In the genomic region with DNA sequence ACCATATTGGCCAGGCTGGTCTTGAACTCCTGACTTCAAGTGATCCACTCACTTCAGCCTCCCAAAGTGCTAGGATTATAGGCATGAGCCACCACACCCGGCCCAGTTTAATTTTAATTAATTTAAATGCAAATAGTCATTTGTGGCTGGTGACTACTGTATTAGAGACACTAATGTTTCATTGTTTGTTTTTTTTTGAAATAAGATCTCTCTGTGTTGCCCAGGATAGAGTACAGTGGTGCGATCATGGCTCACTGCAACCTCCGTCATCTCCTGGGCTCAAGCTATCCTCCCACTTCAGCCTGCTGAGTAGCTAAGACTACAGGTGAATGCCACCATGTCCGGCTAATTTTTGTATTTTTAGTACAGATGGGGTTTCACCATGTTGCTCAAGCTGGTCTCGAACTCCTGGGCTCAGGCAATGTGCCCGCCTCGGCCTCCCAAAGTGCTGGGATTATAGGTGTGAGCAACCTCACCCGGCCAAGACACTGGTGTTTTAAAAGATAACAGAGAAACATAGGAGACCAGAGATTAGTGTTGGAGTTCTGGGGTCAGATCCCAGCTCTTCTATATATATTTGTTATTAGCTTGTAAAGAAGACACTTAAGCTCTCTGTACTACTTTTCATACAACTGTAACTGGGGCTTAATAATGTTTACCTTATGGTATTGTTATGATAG, we compare ENCODE assay signal across 18 cellular contexts. TPM values are rescaled to one million over a fixed set of nuclear protein-coding genes. Genes with fewer than 3 reads are reported as not detected.
A peak's percentile ranks its signal among the peaks of the same experiment; 100 is the strongest.
DNase-seq lines count a peak whose midpoint lies in the region; ATAC-seq and TF ChIP-seq lines count a peak whose summit lies in the region.
"Had no signal": no experiment of that assay in that cellular context is flagged by ENCODE, and none has a peak within 500 bp of the region (broad histone marks: within the 10 kb centered on the region; RNA-seq: fewer than 3 reads in every experiment).

No MANE protein-coding gene starts in this region.

- TF ChIP-seq CTCF in MCF 10A (IDR thresholded peaks at IDR 0.05; ENCODE audit: unreplicated experiment) (no peak), mammary epithelial cell (conservative IDR thresholded peaks at IDR 0.05 in 1 of 2, IDR thresholded peaks at IDR 0.05 in 1 of 2; ENCODE audit: extremely low read depth in 1 of 2, insufficient read depth in 1 of 2, low read depth in 1 of 2, low read length in 2 of 2) (no peak), breast epithelium (IDR thresholded peaks at IDR 0.05) (no peak), upper lobe of left lung (IDR thresholded peaks at IDR 0.05) (no peak)

- H3K27me3 Mint-ChIP-seq in MCF 10A (ENCODE audit: insufficient read depth, unreplicated experiment) = no peaks in the 10 kb centered on the region
- H3K27me3 Mint-ChIP-seq in natural killer cell treated with Interleukin-12 subunit alpha and Interleukin-12 subunit beta and Interleukin-15 and Interleukin-18, amount 100 ng/mL, for 72 hours = no peaks in the 10 kb centered on the region
- H3K27me3 Mint-ChIP-seq: activated CD4-positive, alpha-beta T cell treated with anti-CD3 and anti-CD28 coated beads, Interleukin-2, amount 10 ng/mL, durations not matched to agents 7 days and 5 days had no signal

- H4K20me1 ChIP-seq in mammary epithelial cell (ENCODE audit: insufficient read depth, low read length) = no peaks in the 10 kb centered on the region

- peak overlapping the region; percentile 73 for H3K27ac Mint-ChIP-seq in MCF 10A (ENCODE audit: low read depth, unreplicated experiment)
- peak overlapping the region; percentile 24 to 99 for H3K27ac Mint-ChIP-seq in natural killer cell treated with Interleukin-12 subunit alpha and Interleukin-12 subunit beta and Interleukin-15 and Interleukin-18, amount 100 ng/mL, for 72 hours

- no peaks in the 10 kb centered on the region for H3K9me3 Mint-ChIP-seq in MCF 10A (ENCODE audit: unreplicated experiment)
- H3K9me3 Mint-ChIP-seq in natural killer cell treated with Interleukin-12 subunit alpha and Interleukin-12 subunit beta and Interleukin-15 and Interleukin-18, amount 100 ng/mL, for 72 hours = no peaks in the 10 kb centered on the region
- H3K9me3 Mint-ChIP-seq: activated CD4-positive, alpha-beta T cell treated with anti-CD3 and anti-CD28 coated beads, Interleukin-2, amount 10 ng/mL, durations not matched to agents 7 days and 5 days; neural progenitor cell; stimulated activated effector memory CD8-positive, alpha-beta T cell treated with anti-CD3 and anti-CD28 coated beads, Interleukin-12 subunit alpha, Interleukin-12 subunit beta, amount 100 ng/mL, for 72 hours had no signal

- no peak overlapping the region for H3K4me2 ChIP-seq in mammary epithelial cell (ENCODE audit: insufficient read depth, low read depth, low read length)
- H3K4me2 ChIP-seq: neural progenitor cell, SK-N-SH had no signal

- POLR2A ChIA-PET in MCF 10A (lab: Yijun Ruan, JAX) = interaction anchor here (0.7 to 1.4 kb wide), 3 partner anchors 19 to 223 kb away, joined by 3 to 5 read pairs (median 3); partner anchors contain the start of gene INTS14

- H2AFZ ChIP-seq in mammary epithelial cell (ENCODE audit: low read depth, low read length) = no peak overlapping the region

- dilution Hi-C loops in mammary epithelial cell (cut with HindIII; ENCODE audit: low sequenced_read_pairs) = loop anchor here (5.0 kb wide), 1 partner anchor 47 kb away; no protein-coding TSS in a partner anchor

- TF ChIP-seq POLR2A in breast epithelium (IDR thresholded peaks at IDR 0.05) (no peak), upper lobe of left lung (IDR thresholded peaks at IDR 0.05) (no peak)

- intact Hi-C loops in MCF 10A (cut with micrococcal nuclease) = loop anchor here (5.0 kb wide), 1 partner anchor 33 kb away; the partner anchor contains the start of gene RAB11A
- intact Hi-C loops in mammary epithelial cell (cut with micrococcal nuclease) = no loop called here
- intact Hi-C loops in breast epithelium (cut with DNase I; ENCODE audit: low total_unique reads) = no loop called here

- in situ Hi-C loops in mammary epithelial cell (cut with MboI; ENCODE audit: low sequenced_read_pairs in 2 of 2) = no loop called here

- H3K36me3 ChIP-seq in mammary epithelial cell (ENCODE audit: insufficient read depth, low read length) = no peaks in the 10 kb centered on the region
- H3K36me3 ChIP-seq in breast epithelium = no peaks in the 10 kb centered on the region
- no peaks in the 10 kb centered on the region for H3K36me3 ChIP-seq in upper lobe of left lung
- no peaks in the 10 kb centered on the region for H3K36me3 ChIP-seq in H7 (replicated peaks; ENCODE audit: control insufficient read depth, insufficient read depth, low read length)
- H3K36me3 ChIP-seq: esophagus squamous epithelium, MG63, neural progenitor cell had no signal

- 97% methylated on average over 8 of the region's 8 CpGs for WGBS in mammary epithelial cell (ENCODE audit: low coverage, missing lambda C conversion rate)
- WGBS in upper lobe of left lung, 2 donors = 87 to 93% methylated on average over 6 to 8 of the region's 8 CpGs

- BruUV-seq in MCF 10A (replicated peaks; lab: Mats Ljungman, UMichigan) (no TSS peak), mammary epithelial cell (replicated peaks; lab: Mats Ljungman, UMichigan) (no TSS peak)

- no peaks in the 10 kb centered on the region for H3K9me3 ChIP-seq in mammary epithelial cell (replicated peaks; ENCODE audit: insufficient read depth, low read length)
- H3K9me3 ChIP-seq in breast epithelium = no peaks in the 10 kb centered on the region
- no peaks in the 10 kb centered on the region for H3K9me3 ChIP-seq in upper lobe of left lung
- H3K9me3 ChIP-seq: esophagus squamous epithelium, MG63, SK-N-SH had no signal

- H3K4me3 ChIP-seq in mammary epithelial cell (replicated peaks in 1 of 3; ENCODE audit: insufficient read depth in 1 of 3, low read depth in 2 of 3, low read length in 3 of 3) (no peak overlapping the region), breast epithelium (no peak overlapping the region), upper lobe of left lung (no peak overlapping the region), H7 (ENCODE audit: insufficient read depth, low read depth, low read length) (no peak overlapping the region)
- H3K4me3 ChIP-seq: esophagus squamous epithelium, MG63, neural progenitor cell had no signal

- no peaks in the 10 kb centered on the region for H3K36me3 Mint-ChIP-seq in MCF 10A (ENCODE audit: insufficient read depth, unreplicated experiment)
- H3K36me3 Mint-ChIP-seq in natural killer cell treated with Interleukin-12 subunit alpha and Interleukin-12 subunit beta and Interleukin-15 and Interleukin-18, amount 100 ng/mL, for 72 hours = no peaks in the 10 kb centered on the region
- H3K36me3 Mint-ChIP-seq: neural progenitor cell; stimulated activated effector memory CD8-positive, alpha-beta T cell treated with anti-CD3 and anti-CD28 coated beads, Interleukin-12 subunit alpha, Interleukin-12 subunit beta, amount 100 ng/mL, for 72 hours had no signal

- H3K4me1 ChIP-seq in mammary epithelial cell (ENCODE audit: insufficient read depth, low read length) (peaks cover 5% of the 10 kb centered on the region), breast epithelium (peaks cover 0 to 13% of the 10 kb centered on the region in 2 donors), upper lobe of left lung (peaks cover 34 to 56% (median 40%) of the 10 kb centered on the region in 4 donors)

- peaks cover 14% of the 10 kb centered on the region for H3K4me1 Mint-ChIP-seq in MCF 10A (ENCODE audit: insufficient read depth, unreplicated experiment)
- H3K4me1 Mint-ChIP-seq in natural killer cell treated with Interleukin-12 subunit alpha and Interleukin-12 subunit beta and Interleukin-15 and Interleukin-18, amount 100 ng/mL, for 72 hours (ENCODE audit: low read depth in 2 of 2) = peaks cover 32 to 52% of the 10 kb centered on the region in 2 donors

- ATAC-seq in natural killer cell treated with Interleukin-12 subunit alpha and Interleukin-12 subunit beta and Interleukin-15 and Interleukin-18, amount 100 ng/mL, for 72 hours = no peak
- no peak for ATAC-seq in upper lobe of left lung (ENCODE audit: low FRiP score in 2 of 2)

- DNase-seq in MCF 10A (ENCODE audit: unreplicated experiment) (no peak), mammary epithelial cell (no peak), breast epithelium (ENCODE audit: low spot score in 2 of 2) (no peak), upper lobe of left lung (no peak), H7 (no peak)
- DNase-seq in natural killer cell treated with Interleukin-12 subunit alpha and Interleukin-12 subunit beta and Interleukin-15 and Interleukin-18, amount 100 ng/mL, for 72 hours (ENCODE audit: low spot score) = no peak
- DNase-seq in activated CD8-positive, alpha-beta memory T cell treated with anti-CD3 and anti-CD28 coated beads, Interleukin-2, amount 50 U/mL, for 48 hours = no peak
- DNase-seq in activated effector memory CD4-positive, alpha-beta T cell treated with anti-CD3 and anti-CD28 coated beads, Interleukin-2, amount 50 U/mL, for 16 hours = no peak
- DNase-seq: ACHN; activated CD4-positive, alpha-beta T cell treated with anti-CD3 and anti-CD28 coated beads, Interleukin-2, amount 10 ng/mL, durations not matched to agents 7 days and 5 days; esophagus squamous epithelium; GOT3; MG63; NCI-H226; trophoblast cell had no signal

- no peak overlapping the region for H3K9ac ChIP-seq in mammary epithelial cell (ENCODE audit: insufficient read depth, low read length)
- H3K9ac ChIP-seq: neural progenitor cell, SK-N-SH had no signal

- CTCF ChIA-PET in MCF 10A (lab: Yijun Ruan, JAX) = interaction anchor here (0.6 to 5.2 kb wide), 2 partner anchors 197 kb away, joined by 3 to 24 read pairs; no protein-coding TSS in a partner anchor
- CTCF ChIA-PET in mammary epithelial cell (lab: Charles Lee; ENCODE audit: low non-redundant PET) = interaction anchor here (0.6 kb wide), 1 partner anchor 37 kb away, joined by 3 read pairs; no protein-coding TSS in a partner anchor

- no peak for TF ChIP-seq EP300 in upper lobe of left lung (IDR thresholded peaks at IDR 0.05)

- H3K27ac ChIP-seq in mammary epithelial cell (ENCODE audit: insufficient read depth, low read depth, low read length) = no peak overlapping the region
- H3K27ac ChIP-seq in breast epithelium = peak overlapping the region; percentile 10 to 91
- H3K27ac ChIP-seq in upper lobe of left lung = peak overlapping the region in 3 of 4 donors; percentile 83 to 89 (median 87)
- H3K27ac ChIP-seq: neural progenitor cell had no signal

- H3K4me3 Mint-ChIP-seq in MCF 10A (ENCODE audit: unreplicated experiment) = no peak overlapping the region
- no peak overlapping the region for H3K4me3 Mint-ChIP-seq in natural killer cell treated with Interleukin-12 subunit alpha and Interleukin-12 subunit beta and Interleukin-15 and Interleukin-18, amount 100 ng/mL, for 72 hours
- H3K4me3 Mint-ChIP-seq: neural progenitor cell had no signal

- H3K27me3 ChIP-seq in mammary epithelial cell (ENCODE audit: insufficient read depth, low read length) = no peaks in the 10 kb centered on the region
- H3K27me3 ChIP-seq in breast epithelium = no peaks in the 10 kb centered on the region
- H3K27me3 ChIP-seq in upper lobe of left lung = no peaks in the 10 kb centered on the region
- H3K27me3 ChIP-seq in H7 (ENCODE audit: control insufficient read depth, insufficient read depth, low read length) = no peaks in the 10 kb centered on the region
- H3K27me3 ChIP-seq: esophagus squamous epithelium, MG63, neural progenitor cell had no signal

- no peaks in the 10 kb centered on the region for H3K79me2 ChIP-seq in mammary epithelial cell (ENCODE audit: insufficient read depth, low read length)

RNA-seq across cellular contexts. Expression of gene RAB11A, which starts 34.5 kb away (rescaled TPM):
- total RNA-seq in MCF 10A (2022) = 139 and 164 TPM in 2 replicates
- 100 to 1,000 TPM; 215 to 220 TPM for total RNA-seq in mammary epithelial cell
- polyA plus RNA-seq in mammary epithelial cell = 498 TPM
- polyA minus RNA-seq in mammary epithelial cell = 220 TPM
- 100 to 1,000 TPM; 108 to 156 (median 147) TPM for total RNA-seq in breast epithelium
- total RNA-seq in natural killer cell treated with Interleukin-12 subunit alpha and Interleukin-12 subunit beta and Interleukin-15 and Interleukin-18, amount 100 ng/mL, for 72 hours = 100 to 1,000 TPM; 101 to 164 TPM
- 100 to 1,000 TPM in 5 of 6 donors, 10 to 100 TPM in 1; 15.7 to 205 (median 144) TPM for total RNA-seq in upper lobe of left lung
- 206 and 229 TPM in 2 replicates for total RNA-seq in H7 (2014; rRNA removed; shearing (Covaris generic))

RNA-seq across cellular contexts. Expression of gene DENND4A, which starts 42.6 kb away (rescaled TPM):
- total RNA-seq in MCF 10A (2022) (16.9 and 18.1 TPM in 2 replicates), mammary epithelial cell (10 to 100 TPM; 16.8 to 21.7 TPM), breast epithelium (10 to 100 TPM; 25.3 to 59.0 (median 48.2) TPM), upper lobe of left lung (10 to 100 TPM; 20.9 to 66.4 (median 30.8) TPM)
- 6.1 TPM for polyA plus RNA-seq in mammary epithelial cell
- 24.7 TPM for polyA minus RNA-seq in mammary epithelial cell
- total RNA-seq in natural killer cell treated with Interleukin-12 subunit alpha and Interleukin-12 subunit beta and Interleukin-15 and Interleukin-18, amount 100 ng/mL, for 72 hours = 100 to 1,000 TPM; 114 to 121 TPM
- 2.9 and 4.4 TPM in 2 replicates for total RNA-seq in H7 (2014; rRNA removed; shearing (Covaris generic))
